In genomic region chr11:102791271-102792036, GRCh38 we compare ENCODE assay signal across 36 cellular contexts. TPM values are rescaled to one million over a fixed set of nuclear protein-coding genes. Genes with fewer than 3 reads are reported as not detected.
DNase-seq lines count a peak whose midpoint lies in the region; ATAC-seq, FAIRE-seq and TF ChIP-seq lines count a peak whose summit lies in the region.
"Had no signal": no experiment of that assay in that cellular context is flagged by ENCODE, and none has a peak within 500 bp of the region (broad histone marks: within the 10 kb centered on the region; RNA-seq: fewer than 3 reads in every experiment).

No MANE protein-coding gene starts in this region.

- H3K27ac ChIP-seq in mammary epithelial cell (ENCODE audit: insufficient read depth, low read depth, low read length) (no peak overlapping the region), astrocyte (ENCODE audit: low read depth, low read length) (no peak overlapping the region), keratinocyte (ENCODE audit: control insufficient read depth, insufficient read depth, low read length) (no peak overlapping the region), gastroesophageal sphincter (no peak overlapping the region), suprapubic skin (no peak overlapping the region)
- H3K27ac ChIP-seq: 22Rv1, colonic mucosa, heart left ventricle, KMS-11, lower lobe of right lung, PC-9, VCaP had no signal

- FAIRE-seq in astrocyte (lab: Jason Lieb, UNC) (no peak), keratinocyte (lab: Jason Lieb, UNC) (peak; percentile 89)
- FAIRE-seq: H54 had no signal

- H3K27me3 Mint-ChIP-seq in MCF 10A (ENCODE audit: insufficient read depth, unreplicated experiment) (no peaks in the 10 kb centered on the region), astrocyte (ENCODE audit: low read depth, unreplicated experiment) (no peaks in the 10 kb centered on the region)

- no peak for TF ChIP-seq CTCF in mammary epithelial cell (conservative IDR thresholded peaks at IDR 0.05 in 1 of 2, IDR thresholded peaks at IDR 0.05 in 1 of 2; ENCODE audit: extremely low read depth in 1 of 2, insufficient read depth in 1 of 2, low read depth in 1 of 2, low read length in 2 of 2)
- TF ChIP-seq CTCF in MCF 10A (IDR thresholded peaks at IDR 0.05; ENCODE audit: unreplicated experiment), result no peak
- no peak for TF ChIP-seq CTCF in astrocyte (IDR thresholded peaks at IDR 0.05; ENCODE audit: insufficient read depth, low read depth, low read length)
- no peak for TF ChIP-seq CTCF in keratinocyte (optimal IDR thresholded peaks at IDR 0.05 in 1 of 3, IDR thresholded peaks at IDR 0.05 in 1 of 3, conservative IDR thresholded peaks at IDR 0.05 in 1 of 3; ENCODE audit: extremely low read depth in 1 of 3, insufficient read depth in 2 of 3, low read length in 3 of 3)
- no peak for TF ChIP-seq CTCF in gastroesophageal sphincter (IDR thresholded peaks at IDR 0.05)
- no peak for TF ChIP-seq CTCF in suprapubic skin (IDR thresholded peaks at IDR 0.05)

- H3K4me2 ChIP-seq in mammary epithelial cell (ENCODE audit: insufficient read depth, low read depth, low read length), result no peak overlapping the region
- no peak overlapping the region for H3K4me2 ChIP-seq in astrocyte (ENCODE audit: low read length)
- no peak overlapping the region for H3K4me2 ChIP-seq in keratinocyte (ENCODE audit: control insufficient read depth, extremely low read depth, insufficient read depth, low read depth, low read length)
- H3K4me2 ChIP-seq: KMS-11, PC-9 had no signal

- CTCF ChIA-PET in mammary epithelial cell (lab: Charles Lee; ENCODE audit: low non-redundant PET), result no interaction called here
- CTCF ChIA-PET in MCF 10A (lab: Yijun Ruan, JAX), result interaction anchor here (1.1 to 3.1 kb wide), 4 partner anchors 11 to 498 kb away, joined by 3 to 13 read pairs (median 4); no protein-coding TSS in a partner anchor

- no peaks in the 10 kb centered on the region for H4K20me1 ChIP-seq in mammary epithelial cell (ENCODE audit: insufficient read depth, low read length)
- no peaks in the 10 kb centered on the region for H4K20me1 ChIP-seq in astrocyte (ENCODE audit: insufficient read depth, low read length)
- H4K20me1 ChIP-seq in keratinocyte (ENCODE audit: control insufficient read depth, extremely low read depth, insufficient read depth, low read length), result no peaks in the 10 kb centered on the region

- dilution Hi-C loops in mammary epithelial cell (cut with HindIII; ENCODE audit: low sequenced_read_pairs), result no loop called here
- dilution Hi-C loops in keratinocyte (cut with MboI; ENCODE audit: extremely low pct_ligation_motif_present, low sequenced_read_pairs), result no loop called here

- H3K9ac ChIP-seq in mammary epithelial cell (ENCODE audit: insufficient read depth, low read length), result no peak overlapping the region
- no peak overlapping the region for H3K9ac ChIP-seq in astrocyte (ENCODE audit: low read length)
- H3K9ac ChIP-seq in keratinocyte (ENCODE audit: control insufficient read depth, extremely low read depth, insufficient read depth, low read length), result no peak overlapping the region
- H3K9ac ChIP-seq: KMS-11 had no signal

- WGBS in mammary epithelial cell (ENCODE audit: low coverage, missing lambda C conversion rate), result 86% methylated on average over 4 of the region's 4 CpGs
- 87 to 92% methylated on average over 2 to 4 of the region's 4 CpGs for WGBS in gastroesophageal sphincter (ENCODE audit: low coverage in 1 of 2), 2 donors
- WGBS in suprapubic skin, result 76% methylated on average over 4 of the region's 4 CpGs

- TF ChIP-seq EP300 in gastroesophageal sphincter (IDR thresholded peaks at IDR 0.05) (no peak), suprapubic skin (IDR thresholded peaks at IDR 0.05) (no peak)

- H3K9me1 ChIP-seq in keratinocyte (ENCODE audit: control insufficient read depth, extremely low read depth, insufficient read depth, low read length), result no peaks in the 10 kb centered on the region

- BruUV-seq in mammary epithelial cell (replicated peaks; lab: Mats Ljungman, UMichigan) (no TSS peak), MCF 10A (replicated peaks; lab: Mats Ljungman, UMichigan) (no TSS peak)

- H3K36me3 Mint-ChIP-seq in MCF 10A (ENCODE audit: insufficient read depth, unreplicated experiment) (no peaks in the 10 kb centered on the region), astrocyte (ENCODE audit: low read depth, unreplicated experiment) (no peaks in the 10 kb centered on the region)
- H3K36me3 Mint-ChIP-seq: activated naive CD4-positive, alpha-beta T cell treated with anti-CD3 and anti-CD28 coated beads, Interleukin-2, amount 50 U/mL, for 24 hours; CD14-positive monocyte; naive thymus-derived CD8-positive, alpha-beta T cell; stimulated activated effector memory CD8-positive, alpha-beta T cell treated with anti-CD3 and anti-CD28 coated beads, Interleukin-12 subunit alpha, Interleukin-12 subunit beta, amount 100 ng/mL, for 72 hours had no signal

- ATAC-seq in GM21529 (IDR thresholded peaks at IDR 0.05; ENCODE audit: unreplicated experiment), result no peak
- no peak for ATAC-seq in gastroesophageal sphincter
- ATAC-seq: heart left ventricle; lower lobe of right lung; naive thymus-derived CD8-positive, alpha-beta T cell; stimulated activated effector memory CD8-positive, alpha-beta T cell treated with anti-CD3 and anti-CD28 coated beads, Interleukin-12 subunit alpha, Interleukin-12 subunit beta, amount 100 ng/mL, for 72 hours; T-helper 17 cell had no signal

- H3K4me3 ChIP-seq in mammary epithelial cell (replicated peaks in 1 of 3; ENCODE audit: insufficient read depth in 1 of 3, low read depth in 2 of 3, low read length in 3 of 3) (no peak overlapping the region), astrocyte (ENCODE audit: insufficient read depth, low read depth, low read length) (no peak overlapping the region), keratinocyte (ENCODE audit: control insufficient read depth in 2 of 3, extremely low read depth in 1 of 3, insufficient read depth in 2 of 3, low read depth in 1 of 3, low read length in 3 of 3) (no peak overlapping the region), gastroesophageal sphincter (no peak overlapping the region), suprapubic skin (no peak overlapping the region)
- H3K4me3 ChIP-seq: colonic mucosa, heart left ventricle, lower lobe of right lung, PC-9 had no signal

- TF ChIP-seq POLR2A in gastroesophageal sphincter (IDR thresholded peaks at IDR 0.05), result no peak
- TF ChIP-seq POLR2A in suprapubic skin (IDR thresholded peaks at IDR 0.05), result no peak

- H3K27ac Mint-ChIP-seq in MCF 10A (ENCODE audit: low read depth, unreplicated experiment) (no peak overlapping the region), astrocyte (ENCODE audit: unreplicated experiment) (no peak overlapping the region)
- H3K27ac Mint-ChIP-seq: activated naive CD4-positive, alpha-beta T cell treated with anti-CD3 and anti-CD28 coated beads, Interleukin-2, amount 50 U/mL, for 24 hours; CD14-positive monocyte; naive thymus-derived CD8-positive, alpha-beta T cell; progenitor cell of endocrine pancreas; stimulated activated effector memory CD8-positive, alpha-beta T cell treated with anti-CD3 and anti-CD28 coated beads, Interleukin-12 subunit alpha, Interleukin-12 subunit beta, amount 100 ng/mL, for 72 hours; T-helper 17 cell had no signal

- H3K9me3 ChIP-seq in mammary epithelial cell (replicated peaks; ENCODE audit: insufficient read depth, low read length), result no peaks in the 10 kb centered on the region
- no peaks in the 10 kb centered on the region for H3K9me3 ChIP-seq in astrocyte (ENCODE audit: insufficient read depth, low read depth, low read length)
- no peaks in the 10 kb centered on the region for H3K9me3 ChIP-seq in keratinocyte (ENCODE audit: control insufficient read depth, low read depth, low read length)
- H3K9me3 ChIP-seq in gastroesophageal sphincter, result no peaks in the 10 kb centered on the region
- no peaks in the 10 kb centered on the region for H3K9me3 ChIP-seq in suprapubic skin
- H3K9me3 ChIP-seq: colonic mucosa, heart left ventricle, lower lobe of right lung had no signal

- H3K79me2 ChIP-seq in mammary epithelial cell (ENCODE audit: insufficient read depth, low read length) (no peaks in the 10 kb centered on the region), astrocyte (ENCODE audit: insufficient read depth, low read length) (no peaks in the 10 kb centered on the region), keratinocyte (ENCODE audit: control insufficient read depth, insufficient read depth, low read length) (no peaks in the 10 kb centered on the region)

- H3K9me3 Mint-ChIP-seq in MCF 10A (ENCODE audit: unreplicated experiment), result no peaks in the 10 kb centered on the region
- H3K9me3 Mint-ChIP-seq in astrocyte (ENCODE audit: unreplicated experiment), result no peaks in the 10 kb centered on the region
- H3K9me3 Mint-ChIP-seq: activated naive CD4-positive, alpha-beta T cell treated with anti-CD3 and anti-CD28 coated beads, Interleukin-2, amount 50 U/mL, for 24 hours; CD14-positive monocyte; naive thymus-derived CD8-positive, alpha-beta T cell; stimulated activated effector memory CD8-positive, alpha-beta T cell treated with anti-CD3 and anti-CD28 coated beads, Interleukin-12 subunit alpha, Interleukin-12 subunit beta, amount 100 ng/mL, for 72 hours had no signal

- no peaks in the 10 kb centered on the region for H3K27me3 ChIP-seq in mammary epithelial cell (ENCODE audit: insufficient read depth, low read length)
- no peaks in the 10 kb centered on the region for H3K27me3 ChIP-seq in astrocyte (ENCODE audit: insufficient read depth, low read length)
- no peaks in the 10 kb centered on the region for H3K27me3 ChIP-seq in keratinocyte (ENCODE audit: control insufficient read depth, extremely low read depth, insufficient read depth, low read length)
- H3K27me3 ChIP-seq in gastroesophageal sphincter, result no peaks in the 10 kb centered on the region
- H3K27me3 ChIP-seq in suprapubic skin, result peaks cover 3% of the 10 kb centered on the region
- H3K27me3 ChIP-seq: colonic mucosa, heart left ventricle had no signal

- DNase-seq in mammary epithelial cell (peak; percentile 34), MCF 10A (ENCODE audit: unreplicated experiment) (no peak), astrocyte (ENCODE audit: low read depth) (peak; percentile 47), keratinocyte (ENCODE audit: low read depth, low spot score) (no peak), NCI-H1694 (lab: John Stamatoyannopoulos, UW) (no peak), suprapubic skin (ENCODE audit: low spot score in 2 of 2) (no peak)
- DNase-seq: activated CD4-positive, alpha-beta T cell treated with anti-CD3 and anti-CD28 coated beads for 4 hours; activated T-cell treated with anti-CD3 and anti-CD28 coated beads for 4 hours; amniotic stem cell; Calu3; colonic mucosa; DMS79 treated with DMSO at 0.1 percent for 48 hours; effector CD4-positive, alpha-beta T cell; erythroblast; heart left ventricle; lower lobe of right lung; naive thymus-derived CD8-positive, alpha-beta T cell; NCI-H1417; NCI-H2029 treated with DMSO at 0.1 percent for 48 hours; NCI-H526; NK-92 treated with Interleukin-12 subunit alpha and Interleukin-12 subunit beta, amount 100 ng/mL, for 24 hours; PC-9; SHP77; T-helper 17 cell; trophoblast cell had no signal

- POLR2A ChIA-PET in MCF 10A (lab: Yijun Ruan, JAX), result interaction anchor here (1.0 kb wide), 1 partner anchor 11 kb away, joined by 4 read pairs; no protein-coding TSS in a partner anchor

- H3K36me3 ChIP-seq in mammary epithelial cell (ENCODE audit: insufficient read depth, low read length) (no peaks in the 10 kb centered on the region), astrocyte (ENCODE audit: insufficient read depth, low read length) (no peaks in the 10 kb centered on the region), keratinocyte (ENCODE audit: control insufficient read depth in 2 of 2, extremely low read depth in 1 of 2, insufficient read depth in 2 of 2, low read length in 2 of 2) (no peaks in the 10 kb centered on the region), gastroesophageal sphincter (no peaks in the 10 kb centered on the region), suprapubic skin (no peaks in the 10 kb centered on the region)
- H3K36me3 ChIP-seq: colonic mucosa, heart left ventricle, lower lobe of right lung had no signal

- intact Hi-C loops in mammary epithelial cell (cut with micrococcal nuclease) (no loop called here), MCF 10A (cut with micrococcal nuclease) (no loop called here)

- peaks cover 4% of the 10 kb centered on the region for H3K4me1 Mint-ChIP-seq in MCF 10A (ENCODE audit: insufficient read depth, unreplicated experiment)
- H3K4me1 Mint-ChIP-seq in astrocyte (ENCODE audit: low read depth, unreplicated experiment), result peaks cover 10% of the 10 kb centered on the region
- H3K4me1 Mint-ChIP-seq: activated naive CD4-positive, alpha-beta T cell treated with anti-CD3 and anti-CD28 coated beads, Interleukin-2, amount 50 U/mL, for 24 hours; CD14-positive monocyte; naive thymus-derived CD8-positive, alpha-beta T cell; stimulated activated effector memory CD8-positive, alpha-beta T cell treated with anti-CD3 and anti-CD28 coated beads, Interleukin-12 subunit alpha, Interleukin-12 subunit beta, amount 100 ng/mL, for 72 hours; T-helper 17 cell had no signal

- H2AFZ ChIP-seq in mammary epithelial cell (ENCODE audit: low read depth, low read length), result no peak overlapping the region
- H2AFZ ChIP-seq in astrocyte (ENCODE audit: low read depth, low read length), result no peak overlapping the region
- no peak overlapping the region for H2AFZ ChIP-seq in keratinocyte (ENCODE audit: control insufficient read depth, low read length)
- H2AFZ ChIP-seq: PC-9 had no signal

- in situ Hi-C loops in mammary epithelial cell (cut with MboI; ENCODE audit: low sequenced_read_pairs in 2 of 2), result no loop called here

- no peaks in the 10 kb centered on the region for H3K4me1 ChIP-seq in mammary epithelial cell (ENCODE audit: insufficient read depth, low read length)
- H3K4me1 ChIP-seq in astrocyte (ENCODE audit: insufficient read depth, low read length), result no peaks in the 10 kb centered on the region
- H3K4me1 ChIP-seq in keratinocyte (ENCODE audit: control insufficient read depth, extremely low read depth, insufficient read depth, low read length), result no peaks in the 10 kb centered on the region
- no peaks in the 10 kb centered on the region for H3K4me1 ChIP-seq in gastroesophageal sphincter
- no peaks in the 10 kb centered on the region for H3K4me1 ChIP-seq in suprapubic skin
- H3K4me1 ChIP-seq: heart left ventricle, lower lobe of right lung had no signal

- H3K4me3 Mint-ChIP-seq in MCF 10A (ENCODE audit: unreplicated experiment), result no peak overlapping the region
- no peak overlapping the region for H3K4me3 Mint-ChIP-seq in astrocyte (ENCODE audit: unreplicated experiment)
- H3K4me3 Mint-ChIP-seq: activated naive CD4-positive, alpha-beta T cell treated with anti-CD3 and anti-CD28 coated beads, Interleukin-2, amount 50 U/mL, for 24 hours; CD14-positive monocyte; naive thymus-derived CD8-positive, alpha-beta T cell; stimulated activated effector memory CD8-positive, alpha-beta T cell treated with anti-CD3 and anti-CD28 coated beads, Interleukin-12 subunit alpha, Interleukin-12 subunit beta, amount 100 ng/mL, for 72 hours; T-helper 17 cell had no signal

RNA-seq across cellular contexts. Expression of gene MMP1, which starts 6.5 kb away (rescaled TPM):
- total RNA-seq in mammary epithelial cell (10 to 100 TPM in 1 of 2 donors, 1 to 10 TPM in 1; 1.7 to 70.5 TPM), MCF 10A (2022) (0.25 and 0.35 TPM in 2 replicates), astrocyte (0.38 and 0.64 TPM in 2 replicates), gastroesophageal sphincter (not detected), suprapubic skin (under 1 TPM in 1 of 4 donors, not detected in 3; 0.40 TPM)
- polyA plus RNA-seq in mammary epithelial cell (22.1 TPM), keratinocyte (81.5 to 158 TPM (median 107 TPM) in 3 replicates)
- polyA minus RNA-seq in mammary epithelial cell (4.7 TPM), keratinocyte (29.2 to 105 TPM (median 63.0 TPM) in 3 replicates)
- 8.7 TPM for polyA plus RNA-seq in keratinocyte (2011; ENCODE audit: low read depth)
- polyA plus RNA-seq in keratinocyte (2011; cell fraction: cytosol; rRNA removed), result 24.4 and 29.6 TPM in 2 replicates
- polyA plus RNA-seq in keratinocyte (2011; cell fraction: nucleus; rRNA removed), result 121 and 131 TPM in 2 replicates
- 14.7 and 75.0 TPM in 2 replicates for polyA plus RNA-seq in keratinocyte (2012; ENCODE audit: low replicate concordance)
- 20.9 TPM for polyA minus RNA-seq in keratinocyte (2011; cell fraction: cytosol; rRNA and poly(A)+ RNA removed)
- polyA minus RNA-seq in keratinocyte (2011; cell fraction: nucleus; rRNA and poly(A)+ RNA removed), result 46.0 and 86.9 TPM in 2 replicates
- total RNA-seq: naive thymus-derived CD8-positive, alpha-beta T cell; subcutaneous adipose tissue had no signal
- polyA plus RNA-seq: CD14-positive monocyte; naive thymus-derived CD8-positive, alpha-beta T cell had no signal

RNA-seq across cellular contexts. Expression of gene MMP10, which starts 11.0 kb away (rescaled TPM):
- total RNA-seq in mammary epithelial cell, result 10 to 100 TPM in 1 of 2 donors, 1 to 10 TPM in 1; 2.5 to 30.6 TPM
- 9.2 TPM for polyA plus RNA-seq in mammary epithelial cell
- polyA minus RNA-seq in mammary epithelial cell, result 2.0 TPM
- total RNA-seq in MCF 10A (2022), result 0.29 and 0.75 TPM in 2 replicates
- total RNA-seq in astrocyte, result 1.1 and 1.2 TPM in 2 replicates
- 19.1 to 45.7 TPM (median 44.4 TPM) in 3 replicates for polyA plus RNA-seq in keratinocyte
- polyA plus RNA-seq in keratinocyte (2011; ENCODE audit: low read depth), result 1.5 TPM
- 8.7 and 15.4 TPM in 2 replicates for polyA plus RNA-seq in keratinocyte (2011; cell fraction: cytosol; rRNA removed)
- polyA plus RNA-seq in keratinocyte (2011; cell fraction: nucleus; rRNA removed), result 69.5 and 76.6 TPM in 2 replicates
- polyA plus RNA-seq in keratinocyte (2012; ENCODE audit: low replicate concordance), result 1.5 and 25.6 TPM in 2 replicates
- polyA minus RNA-seq in keratinocyte, result 5.1 to 16.0 TPM (median 6.3 TPM) in 3 replicates
- 10.0 TPM for polyA minus RNA-seq in keratinocyte (2011; cell fraction: cytosol; rRNA and poly(A)+ RNA removed)
- polyA minus RNA-seq in keratinocyte (2011; cell fraction: nucleus; rRNA and poly(A)+ RNA removed), result 17.3 and 51.0 TPM in 2 replicates
- 1 to 10 TPM in 1 of 4 donors, not detected in 3; 1.7 TPM for total RNA-seq in gastroesophageal sphincter
- total RNA-seq in suprapubic skin, result not detected
- total RNA-seq: Calu3; heart left ventricle; lower lobe of right lung; naive thymus-derived CD8-positive, alpha-beta T cell; PC-9; progenitor cell of endocrine pancreas; subcutaneous adipose tissue; T-helper 17 cell had no signal
- polyA plus RNA-seq: CD14-positive monocyte; heart left ventricle; naive thymus-derived CD8-positive, alpha-beta T cell had no signal

RNA-seq across cellular contexts. Expression of gene MMP3, which starts 52.0 kb away (rescaled TPM):
- total RNA-seq in mammary epithelial cell, result 1 to 10 TPM in 1 of 2 donors, not detected in 1; 5.8 TPM
- 0.53 TPM for polyA plus RNA-seq in mammary epithelial cell
- not detected for polyA minus RNA-seq in mammary epithelial cell
- 0.19 TPM in 1 of 2 replicates, not detected in the other for total RNA-seq in MCF 10A (2022)
- not detected in 2 replicates for total RNA-seq in astrocyte
- 2.4 to 35.1 TPM (median 8.3 TPM) in 3 replicates for polyA plus RNA-seq in keratinocyte
- 5.3 TPM for polyA plus RNA-seq in keratinocyte (2011; ENCODE audit: low read depth)
- 2.4 and 2.7 TPM in 2 replicates for polyA plus RNA-seq in keratinocyte (2011; cell fraction: cytosol; rRNA removed)
- polyA plus RNA-seq in keratinocyte (2011; cell fraction: nucleus; rRNA removed), result 18.0 and 21.0 TPM in 2 replicates
- 1.5 and 3.1 TPM in 2 replicates for polyA plus RNA-seq in keratinocyte (2012; ENCODE audit: low replicate concordance)
- 3.3 to 14.3 TPM in 2 of 3 replicates, not detected in the other for polyA minus RNA-seq in keratinocyte
- not detected for polyA minus RNA-seq in keratinocyte (2011; cell fraction: cytosol; rRNA and poly(A)+ RNA removed)
- 4.3 and 12.1 TPM in 2 replicates for polyA minus RNA-seq in keratinocyte (2011; cell fraction: nucleus; rRNA and poly(A)+ RNA removed)
- 1 to 10 TPM in 2 of 4 donors, under 1 TPM in 1, not detected in 1; 0.82 to 2.7 (median 1.2) TPM for total RNA-seq in gastroesophageal sphincter
- total RNA-seq in suprapubic skin, result 10 to 100 TPM in 1 of 4 donors, 1 to 10 TPM in 3; 1.4 to 17.2 (median 4.6) TPM
- total RNA-seq: Calu3; heart left ventricle; lower lobe of right lung; naive thymus-derived CD8-positive, alpha-beta T cell; PC-9; progenitor cell of endocrine pancreas; T-helper 17 cell had no signal
- polyA plus RNA-seq: CD14-positive monocyte; heart left ventricle; naive thymus-derived CD8-positive, alpha-beta T cell had no signal

Comparison
In these comparisons a context has a peak if more than half of its experiments do, and no peak if none do; other contexts are left out.
1. DNase-seq: peak in mammary epithelial cell (single experiment) and astrocyte (single experiment); none in MCF 10A (single experiment), keratinocyte (single experiment), NCI-H1694 (single experiment) and suprapubic skin (0 of 2).